1 cellular context compared by ENCODE assay signal in the genomic region with DNA sequence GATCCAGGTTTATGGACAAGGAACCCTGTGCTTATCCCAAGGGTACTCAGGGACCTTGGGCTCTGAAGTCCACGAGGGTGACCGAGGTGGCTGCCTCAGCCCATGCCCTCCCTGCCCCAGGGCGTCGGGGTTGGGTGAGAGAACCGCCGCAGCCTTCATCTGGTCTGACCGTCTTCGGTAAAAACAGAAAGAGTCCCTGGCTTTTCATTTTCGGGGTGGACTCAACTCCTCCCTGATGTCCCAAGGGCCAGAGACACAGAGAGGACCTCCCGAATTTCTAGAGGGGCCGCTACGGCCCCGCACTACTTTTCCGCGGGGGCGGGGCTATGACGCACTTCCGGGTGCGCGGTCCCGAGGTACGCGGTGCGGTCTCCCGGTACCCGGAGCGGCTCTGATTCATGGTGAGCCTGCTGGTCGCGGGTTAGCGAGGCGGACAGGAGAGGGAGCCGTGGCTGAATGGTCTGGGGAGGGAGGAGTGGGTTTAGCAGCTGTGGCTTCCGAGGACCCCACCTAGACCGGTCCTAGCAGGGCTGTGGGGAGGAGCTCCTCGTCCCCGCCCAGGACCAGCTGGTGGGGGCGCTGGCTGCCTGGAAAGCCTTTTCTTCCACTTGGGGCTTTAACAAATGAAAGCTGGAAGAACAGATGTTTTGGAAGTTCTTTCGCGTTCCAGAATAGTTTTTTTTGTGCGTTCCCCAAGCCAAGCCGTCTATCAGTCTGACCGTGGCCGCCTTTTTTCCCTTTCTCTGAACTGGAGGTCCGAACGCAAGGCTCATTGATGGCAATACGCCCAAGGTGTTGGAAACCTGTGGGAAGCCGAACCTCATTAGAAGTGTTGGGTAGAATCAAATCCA.
A peak's percentile ranks its signal among the peaks of the same experiment; 100 is the strongest.
TF ChIP-seq lines count a peak whose summit lies in the region.

A gene (plus strand): TSS at position 334 of the 851 bp plus-strand sequence. CDS start 7,233 bp downstream, outside the sequence.

TF ChIP-seq in K562, 482 proteins besides CTCF, POLR2A, EP300 and RAD21 (continued from another document and continues in another):
- TF ChIP-seq, protein P1, sequence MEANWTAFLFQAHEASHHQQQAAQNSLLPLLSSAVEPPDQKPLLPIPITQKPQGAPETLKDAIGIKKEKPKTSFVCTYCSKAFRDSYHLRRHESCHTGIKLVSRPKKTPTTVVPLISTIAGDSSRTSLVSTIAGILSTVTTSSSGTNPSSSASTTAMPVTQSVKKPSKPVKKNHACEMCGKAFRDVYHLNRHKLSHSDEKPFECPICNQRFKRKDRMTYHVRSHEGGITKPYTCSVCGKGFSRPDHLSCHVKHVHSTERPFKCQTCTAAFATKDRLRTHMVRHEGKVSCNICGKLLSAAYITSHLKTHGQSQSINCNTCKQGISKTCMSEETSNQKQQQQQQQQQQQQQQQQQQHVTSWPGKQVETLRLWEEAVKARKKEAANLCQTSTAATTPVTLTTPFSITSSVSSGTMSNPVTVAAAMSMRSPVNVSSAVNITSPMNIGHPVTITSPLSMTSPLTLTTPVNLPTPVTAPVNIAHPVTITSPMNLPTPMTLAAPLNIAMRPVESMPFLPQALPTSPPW (CRISPR knock-in tag; IDR thresholded peaks at IDR 0.05): peak; percentile 78
- TF ChIP-seq HMG20B (CRISPR knock-in tag; IDR thresholded peaks at IDR 0.05) (no peak), TBL1XR1 (IDR thresholded peaks at IDR 0.05; ENCODE audit: low read length in 2 of 2) (peak in 1 of 2 experiments; percentile 22; a peak in 2 of 4 replicates), TSC22D4 (tag; IDR thresholded peaks at IDR 0.05) (no peak), FOXJ2 (tag; IDR thresholded peaks at IDR 0.05) (0 out of 2 replicates have a peak, but pooled peaks have one; percentile 39), POU5F1 (IDR thresholded peaks at IDR 0.05; ENCODE audit: borderline replicate concordance, low read depth, low read length, partially characterized antibody) (no peak), LEF1 (IDR thresholded peaks at IDR 0.05) (no peak), HOXB6 (CRISPR knock-in tag; IDR thresholded peaks at IDR 0.05; ENCODE audit: borderline replicate concordance) (no peak), MCM7 (IDR thresholded peaks at IDR 0.05) (no peak), PHF8 (IDR thresholded peaks at IDR 0.05; ENCODE audit: borderline replicate concordance, low read length) (peak; percentile 97), SMAD4 (CRISPR knock-in tag; conservative IDR thresholded peaks at IDR 0.05) (no peak; the same call in 1 of the 2 replicates), ETV5 (CRISPR knock-in tag; IDR thresholded peaks at IDR 0.05; ENCODE audit: low read depth) (peak; percentile 57), PTBP1 (IDR thresholded peaks at IDR 0.05; ENCODE audit: low read depth, low read length) (no peak), RFX1 (IDR thresholded peaks at IDR 0.05) (peak; percentile 52), HMGN3 (IDR thresholded peaks at IDR 0.05; ENCODE audit: borderline replicate concordance, extremely low read depth, insufficient read length, low read depth, low read length) (peak; percentile 91), SIRT6 (IDR thresholded peaks at IDR 0.05; ENCODE audit: low read depth, low read length) (no peak), ASH1L (IDR thresholded peaks at IDR 0.05; ENCODE audit: borderline replicate concordance, low read depth, partially characterized antibody) (no peak), JUND (IDR thresholded peaks at IDR 0.05; ENCODE audit: borderline replicate concordance, low read depth, low read length) (peak; percentile 52), JUND (tag; IDR thresholded peaks at IDR 0.05; ENCODE audit: borderline replicate concordance, low read depth, low read length) (no peak; the same call in 2 of the 3 replicates), POLR2AphosphoS5 (IDR thresholded peaks at IDR 0.05; ENCODE audit: control insufficient read depth, insufficient read depth, low read depth, low read length) (peak; percentile 86), ZNF354B (CRISPR knock-in tag; IDR thresholded peaks at IDR 0.05) (no peak), CHD1 (IDR thresholded peaks at IDR 0.05; ENCODE audit: low read length) (no peak), RBFOX2 (IDR thresholded peaks at IDR 0.05; ENCODE audit: low read depth, low read length) (peak; percentile 92), SIN3A (IDR thresholded peaks at IDR 0.05; ENCODE audit: borderline replicate concordance in 2 of 2, control insufficient read depth in 1 of 2, low read depth in 2 of 2, low read length in 2 of 2) (peak; percentile 95 to 99), MAFK (IDR thresholded peaks at IDR 0.05; ENCODE audit: low read length) (peak; percentile 3; the same call in 1 of the 2 replicates), POLR2B (IDR thresholded peaks at IDR 0.05; ENCODE audit: low read depth, partially characterized antibody) (peak; percentile 91), IFI16 (CRISPR knock-in tag; IDR thresholded peaks at IDR 0.05) (0 out of 2 replicates have a peak, but pooled peaks have one; percentile 35), ZNF668 (CRISPR knock-in tag; IDR thresholded peaks at IDR 0.05) (no peak), CSDE1 (IDR thresholded peaks at IDR 0.05) (peak in 1 of 2 experiments; percentile 50; a peak in 1 of 4 replicates), TAF1 (IDR thresholded peaks at IDR 0.05; ENCODE audit: control insufficient read depth, extremely low read depth, insufficient read depth, low read length, severe bottlenecking) (peak; percentile 77), NBN (IDR thresholded peaks at IDR 0.05; ENCODE audit: low read depth) (peak; percentile 90; the same call in 1 of the 2 replicates), ZNF586 (CRISPR knock-in tag; conservative IDR thresholded peaks at IDR 0.05) (no peak), KLF6 (CRISPR knock-in tag; IDR thresholded peaks at IDR 0.05; ENCODE audit: borderline replicate concordance) (no peak), NCOA1 (IDR thresholded peaks at IDR 0.05; ENCODE audit: low read depth) (0 out of 2 replicates have a peak, but pooled peaks have one; percentile 36), ELF1 (tag; IDR thresholded peaks at IDR 0.05) (peak; percentile 91), CCAR2 (IDR thresholded peaks at IDR 0.05; ENCODE audit: low read depth, low read length) (no peak)
- TF ChIP-seq, protein P2, sequence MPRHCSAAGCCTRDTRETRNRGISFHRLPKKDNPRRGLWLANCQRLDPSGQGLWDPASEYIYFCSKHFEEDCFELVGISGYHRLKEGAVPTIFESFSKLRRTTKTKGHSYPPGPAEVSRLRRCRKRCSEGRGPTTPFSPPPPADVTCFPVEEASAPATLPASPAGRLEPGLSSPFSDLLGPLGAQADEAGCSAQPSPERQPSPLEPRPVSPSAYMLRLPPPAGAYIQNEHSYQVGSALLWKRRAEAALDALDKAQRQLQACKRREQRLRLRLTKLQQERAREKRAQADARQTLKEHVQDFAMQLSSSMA (CRISPR knock-in tag; IDR thresholded peaks at IDR 0.05): no peak
- TF ChIP-seq, protein P3, sequence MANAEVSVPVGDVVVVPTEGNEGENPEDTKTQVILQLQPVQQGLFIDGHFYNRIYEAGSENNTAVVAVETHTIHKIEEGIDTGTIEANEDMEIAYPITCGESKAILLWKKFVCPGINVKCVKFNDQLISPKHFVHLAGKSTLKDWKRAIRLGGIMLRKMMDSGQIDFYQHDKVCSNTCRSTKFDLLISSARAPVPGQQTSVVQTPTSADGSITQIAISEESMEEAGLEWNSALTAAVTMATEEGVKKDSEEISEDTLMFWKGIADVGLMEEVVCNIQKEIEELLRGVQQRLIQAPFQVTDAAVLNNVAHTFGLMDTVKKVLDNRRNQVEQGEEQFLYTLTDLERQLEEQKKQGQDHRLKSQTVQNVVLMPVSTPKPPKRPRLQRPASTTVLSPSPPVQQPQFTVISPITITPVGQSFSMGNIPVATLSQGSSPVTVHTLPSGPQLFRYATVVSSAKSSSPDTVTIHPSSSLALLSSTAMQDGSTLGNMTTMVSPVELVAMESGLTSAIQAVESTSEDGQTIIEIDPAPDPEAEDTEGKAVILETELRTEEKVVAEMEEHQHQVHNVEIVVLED (CRISPR knock-in tag; IDR thresholded peaks at IDR 0.05): peak; percentile 48; the same call in 1 of the 2 replicates
- TF ChIP-seq, protein P4, sequence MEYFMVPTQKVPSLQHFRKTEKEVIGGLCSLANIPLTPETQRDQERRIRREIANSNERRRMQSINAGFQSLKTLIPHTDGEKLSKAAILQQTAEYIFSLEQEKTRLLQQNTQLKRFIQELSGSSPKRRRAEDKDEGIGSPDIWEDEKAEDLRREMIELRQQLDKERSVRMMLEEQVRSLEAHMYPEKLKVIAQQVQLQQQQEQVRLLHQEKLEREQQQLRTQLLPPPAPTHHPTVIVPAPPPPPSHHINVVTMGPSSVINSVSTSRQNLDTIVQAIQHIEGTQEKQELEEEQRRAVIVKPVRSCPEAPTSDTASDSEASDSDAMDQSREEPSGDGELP (CRISPR knock-in tag; IDR thresholded peaks at IDR 0.05; ENCODE audit: borderline replicate concordance): peak; percentile 99
- TF ChIP-seq, protein P5, sequence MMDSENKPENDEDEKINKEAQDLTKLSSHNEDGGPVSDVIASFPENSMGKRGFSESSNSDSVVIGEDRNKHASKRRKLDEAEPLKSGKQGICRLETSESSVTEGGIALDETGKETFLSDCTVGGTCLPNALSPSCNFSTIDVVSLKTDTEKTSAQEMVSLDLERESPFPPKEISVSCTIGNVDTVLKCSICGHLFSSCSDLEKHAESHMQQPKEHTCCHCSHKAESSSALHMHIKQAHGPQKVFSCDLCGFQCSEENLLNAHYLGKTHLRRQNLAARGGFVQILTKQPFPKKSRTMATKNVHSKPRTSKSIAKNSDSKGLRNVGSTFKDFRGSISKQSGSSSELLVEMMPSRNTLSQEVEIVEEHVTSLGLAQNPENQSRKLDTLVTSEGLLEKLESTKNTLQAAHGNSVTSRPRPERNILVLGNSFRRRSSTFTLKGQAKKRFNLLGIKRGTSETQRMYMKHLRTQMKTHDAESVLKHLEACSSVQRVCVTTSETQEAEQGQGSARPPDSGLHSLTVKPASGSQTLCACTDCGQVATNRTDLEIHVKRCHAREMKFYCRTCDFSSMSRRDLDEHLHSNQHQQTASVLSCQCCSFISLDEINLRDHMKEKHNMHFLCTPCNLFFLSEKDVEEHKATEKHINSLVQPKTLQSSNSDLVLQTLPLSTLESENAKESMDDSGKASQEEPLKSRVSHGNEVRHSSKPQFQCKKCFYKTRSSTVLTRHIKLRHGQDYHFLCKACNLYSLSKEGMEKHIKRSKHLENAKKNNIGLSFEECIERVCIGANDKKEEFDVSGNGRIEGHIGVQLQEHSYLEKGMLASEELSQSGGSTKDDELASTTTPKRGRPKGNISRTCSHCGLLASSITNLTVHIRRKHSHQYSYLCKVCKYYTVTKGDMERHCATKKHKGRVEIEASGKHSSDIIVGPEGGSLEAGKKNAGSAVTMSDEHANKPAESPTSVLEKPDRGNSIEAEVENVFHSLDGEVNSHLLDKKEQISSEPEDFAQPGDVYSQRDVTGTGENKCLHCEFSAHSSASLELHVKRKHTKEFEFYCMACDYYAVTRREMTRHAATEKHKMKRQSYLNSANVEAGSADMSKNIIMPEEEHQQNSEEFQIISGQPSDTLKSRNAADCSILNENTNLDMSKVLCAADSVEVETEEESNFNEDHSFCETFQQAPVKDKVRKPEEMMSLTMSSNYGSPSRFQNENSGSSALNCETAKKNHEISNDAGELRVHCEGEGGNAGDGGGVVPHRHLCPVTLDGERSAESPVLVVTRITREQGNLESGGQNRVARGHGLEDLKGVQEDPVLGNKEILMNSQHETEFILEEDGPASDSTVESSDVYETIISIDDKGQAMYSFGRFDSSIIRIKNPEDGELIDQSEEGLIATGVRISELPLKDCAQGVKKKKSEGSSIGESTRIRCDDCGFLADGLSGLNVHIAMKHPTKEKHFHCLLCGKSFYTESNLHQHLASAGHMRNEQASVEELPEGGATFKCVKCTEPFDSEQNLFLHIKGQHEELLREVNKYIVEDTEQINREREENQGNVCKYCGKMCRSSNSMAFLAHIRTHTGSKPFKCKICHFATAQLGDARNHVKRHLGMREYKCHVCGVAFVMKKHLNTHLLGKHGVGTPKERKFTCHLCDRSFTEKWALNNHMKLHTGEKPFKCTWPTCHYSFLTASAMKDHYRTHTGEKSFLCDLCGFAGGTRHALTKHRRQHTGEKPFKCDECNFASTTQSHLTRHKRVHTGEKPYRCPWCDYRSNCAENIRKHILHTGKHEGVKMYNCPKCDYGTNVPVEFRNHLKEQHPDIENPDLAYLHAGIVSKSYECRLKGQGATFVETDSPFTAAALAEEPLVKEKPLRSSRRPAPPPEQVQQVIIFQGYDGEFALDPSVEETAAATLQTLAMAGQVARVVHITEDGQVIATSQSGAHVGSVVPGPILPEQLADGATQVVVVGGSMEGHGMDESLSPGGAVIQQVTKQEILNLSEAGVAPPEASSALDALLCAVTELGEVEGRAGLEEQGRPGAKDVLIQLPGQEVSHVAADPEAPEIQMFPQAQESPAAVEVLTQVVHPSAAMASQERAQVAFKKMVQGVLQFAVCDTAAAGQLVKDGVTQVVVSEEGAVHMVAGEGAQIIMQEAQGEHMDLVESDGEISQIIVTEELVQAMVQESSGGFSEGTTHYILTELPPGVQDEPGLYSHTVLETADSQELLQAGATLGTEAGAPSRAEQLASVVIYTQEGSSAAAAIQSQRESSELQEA (IDR thresholded peaks at IDR 0.05; ENCODE audit: low read depth): no peak
- TF ChIP-seq, protein P6, sequence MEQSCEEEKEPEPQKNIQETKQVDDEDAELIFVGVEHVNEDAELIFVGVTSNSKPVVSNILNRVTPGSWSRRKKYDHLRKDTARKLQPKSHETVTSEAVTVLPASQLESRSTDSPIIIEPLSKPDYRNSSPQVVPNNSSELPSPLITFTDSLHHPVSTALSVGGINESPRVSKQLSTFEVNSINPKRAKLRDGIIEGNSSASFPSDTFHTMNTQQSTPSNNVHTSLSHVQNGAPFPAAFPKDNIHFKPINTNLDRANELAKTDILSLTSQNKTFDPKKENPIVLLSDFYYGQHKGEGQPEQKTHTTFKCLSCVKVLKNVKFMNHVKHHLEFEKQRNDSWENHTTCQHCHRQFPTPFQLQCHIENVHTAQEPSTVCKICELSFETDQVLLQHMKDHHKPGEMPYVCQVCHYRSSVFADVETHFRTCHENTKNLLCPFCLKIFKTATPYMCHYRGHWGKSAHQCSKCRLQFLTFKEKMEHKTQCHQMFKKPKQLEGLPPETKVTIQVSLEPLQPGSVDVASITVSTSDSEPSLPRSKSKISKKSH (CRISPR knock-in tag; IDR thresholded peaks at IDR 0.05): no peak
- TF ChIP-seq, protein P7, sequence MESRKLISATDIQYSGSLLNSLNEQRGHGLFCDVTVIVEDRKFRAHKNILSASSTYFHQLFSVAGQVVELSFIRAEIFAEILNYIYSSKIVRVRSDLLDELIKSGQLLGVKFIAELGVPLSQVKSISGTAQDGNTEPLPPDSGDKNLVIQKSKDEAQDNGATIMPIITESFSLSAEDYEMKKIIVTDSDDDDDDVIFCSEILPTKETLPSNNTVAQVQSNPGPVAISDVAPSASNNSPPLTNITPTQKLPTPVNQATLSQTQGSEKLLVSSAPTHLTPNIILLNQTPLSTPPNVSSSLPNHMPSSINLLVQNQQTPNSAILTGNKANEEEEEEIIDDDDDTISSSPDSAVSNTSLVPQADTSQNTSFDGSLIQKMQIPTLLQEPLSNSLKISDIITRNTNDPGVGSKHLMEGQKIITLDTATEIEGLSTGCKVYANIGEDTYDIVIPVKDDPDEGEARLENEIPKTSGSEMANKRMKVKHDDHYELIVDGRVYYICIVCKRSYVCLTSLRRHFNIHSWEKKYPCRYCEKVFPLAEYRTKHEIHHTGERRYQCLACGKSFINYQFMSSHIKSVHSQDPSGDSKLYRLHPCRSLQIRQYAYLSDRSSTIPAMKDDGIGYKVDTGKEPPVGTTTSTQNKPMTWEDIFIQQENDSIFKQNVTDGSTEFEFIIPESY (CRISPR knock-in tag; IDR thresholded peaks at IDR 0.05): peak; percentile 83; the same call in 1 of the 2 replicates
- TF ChIP-seq, protein P8, sequence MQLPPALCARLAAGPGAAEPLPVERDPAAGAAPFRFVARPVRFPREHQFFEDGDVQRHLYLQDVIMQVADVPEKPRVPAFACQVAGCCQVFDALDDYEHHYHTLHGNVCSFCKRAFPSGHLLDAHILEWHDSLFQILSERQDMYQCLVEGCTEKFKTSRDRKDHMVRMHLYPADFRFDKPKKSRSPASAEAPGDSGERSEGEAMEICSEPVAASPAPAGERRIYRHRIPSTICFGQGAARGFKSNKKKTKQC (CRISPR knock-in tag; IDR thresholded peaks at IDR 0.05): peak; percentile 68
